Comparison of ENCODE assay signal across 2 cellular contexts in the genomic region with DNA sequence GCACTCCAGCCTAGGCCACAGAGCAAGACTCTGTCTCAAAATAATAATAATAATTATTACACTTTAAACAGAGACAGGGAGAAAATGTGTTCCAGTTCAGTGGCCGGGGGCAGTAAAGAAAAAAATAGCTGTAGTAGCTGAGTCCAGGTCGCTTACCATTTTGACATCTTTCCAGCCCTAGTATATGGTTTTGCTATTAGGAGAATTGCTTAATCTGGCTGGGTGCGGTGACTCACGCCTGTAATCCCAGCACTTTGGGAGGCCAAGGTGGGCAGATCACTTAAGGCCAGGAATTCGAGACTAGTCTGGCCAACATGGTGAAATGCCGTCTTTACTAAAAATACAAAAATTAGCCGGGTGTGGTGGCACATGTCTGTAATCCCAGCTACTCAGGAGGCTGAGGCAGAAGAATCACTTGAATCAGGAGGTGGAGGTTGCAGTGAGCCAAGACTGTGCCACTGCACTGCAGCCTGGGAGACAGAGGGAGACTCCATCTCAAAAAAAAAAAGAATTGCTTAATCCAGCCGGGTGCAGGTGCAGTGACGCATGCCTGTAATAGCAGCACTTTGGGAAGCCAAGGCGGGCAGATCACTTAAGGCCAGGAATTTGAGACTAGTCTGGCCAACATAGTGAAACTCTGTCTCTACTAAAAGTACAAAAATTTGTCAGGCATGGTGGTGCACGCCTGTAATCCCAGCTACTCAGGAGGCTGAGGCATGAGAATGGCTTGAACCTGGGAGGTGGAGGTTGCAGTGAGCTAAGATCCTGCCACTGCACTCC. TPM values are rescaled to one million over a fixed set of nuclear protein-coding genes. Genes with fewer than 3 reads are reported as not detected.
"Had no signal": no experiment of that assay in that cellular context is flagged by ENCODE, and none has a peak within 500 bp of the region (broad histone marks: within the 10 kb centered on the region; RNA-seq: fewer than 3 reads in every experiment).

No MANE protein-coding gene starts in this region.

RNA-seq across cellular contexts. Expression of a gene that starts 13.1 kb away (rescaled TPM):
- total RNA-seq: PC-9, SJSA1 had no signal
